In genomic region chr10:18594574-18595156, GRCh38 we compare ENCODE assay signal across 11 cellular contexts. TPM values are rescaled to one million over a fixed set of nuclear protein-coding genes. Genes with fewer than 3 reads are reported as not detected.
A peak's percentile ranks its signal among the peaks of the same experiment; 100 is the strongest.
DNase-seq lines count a peak whose midpoint lies in the region; ATAC-seq, FAIRE-seq and TF ChIP-seq lines count a peak whose summit lies in the region.
"Had no signal": no experiment of that assay in that cellular context is flagged by ENCODE, and none has a peak within 500 bp of the region (broad histone marks: within the 10 kb centered on the region; RNA-seq: fewer than 3 reads in every experiment).

No MANE protein-coding gene starts in this region.

- no peak overlapping the region for H3K27ac ChIP-seq in HepG2 (ENCODE audit: extremely low read length, insufficient read depth, low read length)
- no peak overlapping the region for H3K27ac ChIP-seq in coronary artery

- TF ChIP-seq POLR2A in HepG2 (IDR thresholded peaks at IDR 0.05; ENCODE audit: insufficient read depth in 1 of 2, low read depth in 2 of 2, low read length in 2 of 2): no peak

- ATAC-seq in HG03442 (IDR thresholded peaks at IDR 0.05; ENCODE audit: unreplicated experiment): peak; percentile 47
- ATAC-seq in HepG2: peak; percentile 94
- ATAC-seq in HG03095 (IDR thresholded peaks at IDR 0.05; ENCODE audit: unreplicated experiment): no peak

- peak; percentile 16 for DNase-seq in DMS 273 (lab: John Stamatoyannopoulos, UW; ENCODE audit: unreplicated experiment)
- DNase-seq in DMS 273 treated with DMSO at 0.1 percent for 48 hours (lab: John Stamatoyannopoulos, UW): no peak
- peak; percentile 11 for DNase-seq in HepG2 (ENCODE audit: low spot score)
- no peak for DNase-seq in T-helper 1 cell
- DNase-seq in coronary artery (ENCODE audit: low spot score): no peak
- DNase-seq: 8988T, NCI-H1092 treated with DMSO at 0.1 percent for 48 hours had no signal

- CTCF ChIA-PET in HepG2 (lab: Yijun Ruan, JAX; ENCODE audit: low intra/inter-chr PET ratio, low total read pairs): interaction anchor here (1.0 kb wide), 1 partner anchor 56 kb away, joined by 6 read pairs; the partner anchor contains the start of gene NSUN6

- TF ChIP-seq RAD21 in HepG2 (CRISPR knock-in tag; IDR thresholded peaks at IDR 0.05): peak; percentile 30; the same call in 1 of the 2 replicates

- FAIRE-seq in HepG2 (lab: Jason Lieb, UNC): peak; percentile 52
- FAIRE-seq: GM18507 had no signal

- no peaks in the 10 kb centered on the region for H4K20me1 ChIP-seq in HepG2 (ENCODE audit: insufficient read depth, low read length)

- no peaks in the 10 kb centered on the region for H3K9me3 ChIP-seq in HepG2 (ENCODE audit: low read length)

- TF ChIP-seq EP300 in HepG2 (IDR thresholded peaks at IDR 0.05; ENCODE audit: low read depth in 2 of 2, low read length in 2 of 2) (no peak), HepG2 (CRISPR knock-in tag; IDR thresholded peaks at IDR 0.05; ENCODE audit: borderline replicate concordance) (no peak)

- intact Hi-C loops in HepG2 (cut with micrococcal nuclease; ENCODE audit: unreplicated experiment): no loop called here

- TF ChIP-seq CTCF in WI38 (IDR thresholded peaks at IDR 0.05; ENCODE audit: low read depth, low read length) (peak; percentile 30; the same call in 1 of the 2 replicates), HepG2 (CRISPR knock-in tag; IDR thresholded peaks at IDR 0.05) (peak; percentile 61), coronary artery (IDR thresholded peaks at IDR 0.05) (no peak)

- no peaks in the 10 kb centered on the region for H3K79me2 ChIP-seq in HepG2 (ENCODE audit: insufficient read depth, low read length)

- no peak overlapping the region for H3K9ac ChIP-seq in HepG2 (ENCODE audit: insufficient read depth, low read depth, low read length)

- no TSS peak for BruUV-seq in HepG2 (replicated peaks; lab: Mats Ljungman, UMichigan)

- no peak overlapping the region for H3K4me2 ChIP-seq in HepG2 (ENCODE audit: low read depth, low read length)

- POLR2A ChIA-PET in HepG2 (lab: Yijun Ruan, JAX): no interaction called here

- H2AFZ ChIP-seq in HepG2 (ENCODE audit: low read length): no peak overlapping the region

- H3K4me3 ChIP-seq in WI38 (ENCODE audit: low read depth, low read length) (no peak overlapping the region), HepG2 (replicated peaks in 1 of 3; ENCODE audit: insufficient read depth in 1 of 3, low read depth in 2 of 3, low read length in 3 of 3) (no peak overlapping the region), coronary artery (no peak overlapping the region)

- H3K36me3 ChIP-seq in HepG2 (replicated peaks in 1 of 2; ENCODE audit: control insufficient read depth in 1 of 2, insufficient read depth in 2 of 2, low read length in 2 of 2): peaks cover 0 to 8% of the 10 kb centered on the region in 2 experiments; a peak in 1 of 5 replicates

- no peaks in the 10 kb centered on the region for H3K27me3 ChIP-seq in HepG2 (ENCODE audit: control insufficient read depth in 1 of 2, insufficient read depth in 2 of 2, low read length in 2 of 2)

- in situ Hi-C loops in HepG2 (cut with HindIII; ENCODE audit: extremely low pct_ligation_motif_present, low pct_unique_long_range_greater_than_20kb): no loop called here

- 86% methylated on average over 6 of the region's 6 CpGs for WGBS in HepG2 (ENCODE audit: low lambda C conversion rate)

- H3K4me1 ChIP-seq in HepG2 (ENCODE audit: insufficient read depth, low read length): no peaks in the 10 kb centered on the region

TF ChIP-seq in HepG2, 621 proteins besides CTCF, POLR2A, EP300 and RAD21:
- TF ChIP-seq STAG1 (CRISPR knock-in tag; IDR thresholded peaks at IDR 0.05): peak; percentile 50
- TF ChIP-seq SMC3 (IDR thresholded peaks at IDR 0.05; ENCODE audit: low read length): peak; percentile 39; the same call in 1 of the 2 replicates
- TF ChIP-seq ZFYVE20 (CRISPR knock-in tag; IDR thresholded peaks at IDR 0.05; ENCODE audit: borderline replicate concordance, low read depth): no peak
TF ChIP-seq in HepG2: peak in this region for 2.

RNA-seq across cellular contexts. Expression of gene NSUN6, which starts 56.7 kb away (rescaled TPM):
- 15.6 and 17.2 TPM in 2 replicates for total RNA-seq in HepG2 (2016; rRNA removed; fragmentation: Illumina TruSeq; extraction: Trizol)
- 6.3 and 6.6 TPM in 2 replicates for total RNA-seq in HepG2 (2016; cell fraction: cytosol; rRNA removed; fragmentation: Illumina TruSeq; extraction: Trizol; ENCODE audit: low read depth)
- 16.0 and 16.7 TPM in 2 replicates for total RNA-seq in HepG2 (2016; cell fraction: insoluble cytoplasmic fraction; rRNA removed; fragmentation: Illumina TruSeq; extraction: Trizol)
- total RNA-seq in HepG2 (2016; cell fraction: membrane; rRNA removed; fragmentation: Illumina TruSeq; extraction: Trizol): 7.7 and 8.6 TPM in 2 replicates
- total RNA-seq in HepG2 (2016; cell fraction: nucleus; rRNA removed; fragmentation: Illumina TruSeq; extraction: Trizol): 27.1 and 28.7 TPM in 2 replicates
- 19.3 and 19.6 TPM in 2 replicates for polyA plus RNA-seq in HepG2 (2011; rRNA removed)
- 4.8 and 7.9 TPM in 2 replicates for polyA plus RNA-seq in HepG2 (2011; cell fraction: cytosol; rRNA removed)
- polyA plus RNA-seq in HepG2 (2011; cell fraction: nucleus; rRNA removed): 35.5 and 54.9 TPM in 2 replicates
- polyA plus RNA-seq in HepG2 (2012): 16.8 and 17.5 TPM in 2 replicates
- 0.74 and 0.86 TPM in 2 replicates for polyA plus RNA-seq in HepG2 (2016; cell fraction: cytosol; fragmentation: Illumina TruSeq; extraction: Trizol; ENCODE audit: low read depth)
- polyA plus RNA-seq in HepG2 (2016; cell fraction: insoluble cytoplasmic fraction; fragmentation: Illumina TruSeq; extraction: Trizol; ENCODE audit: low read depth): 10.7 and 14.7 TPM in 2 replicates
- polyA plus RNA-seq in HepG2 (2016; cell fraction: membrane; fragmentation: Illumina TruSeq; extraction: Trizol; ENCODE audit: low read depth): 2.3 and 2.6 TPM in 2 replicates
- 31.5 and 36.7 TPM in 2 replicates for polyA plus RNA-seq in HepG2 (2016; cell fraction: nucleus; fragmentation: Illumina TruSeq; extraction: Trizol; ENCODE audit: insufficient read depth, low read depth)
- polyA minus RNA-seq in HepG2 (2011; rRNA and poly(A)+ RNA removed; ENCODE audit: low replicate concordance): 5.9 and 10.4 TPM in 2 replicates
- polyA minus RNA-seq in HepG2 (2011; cell fraction: cytosol; rRNA and poly(A)+ RNA removed): 8.7 and 9.6 TPM in 2 replicates
- 82.9 and 109 TPM in 2 replicates for polyA minus RNA-seq in HepG2 (2011; cell fraction: nucleus; rRNA and poly(A)+ RNA removed)

Comparison
In these comparisons a context has a peak if more than half of its experiments do, and no peak if none do; other contexts are left out.
1. DNase-seq: peak in DMS 273 (single experiment) and HepG2 (single experiment); none in DMS 273 treated with DMSO at 0.1 percent for 48 hours (single experiment), T-helper 1 cell (0 of 5) and coronary artery (single experiment).